Comparison of ENCODE assay signal across 8 cellular contexts in genomic region chr19:58400916-58401824, GRCh38. TPM values are rescaled to one million over a fixed set of nuclear protein-coding genes. Genes with fewer than 3 reads are reported as not detected.
DNase-seq lines count a peak whose midpoint lies in the region; ATAC-seq and TF ChIP-seq lines count a peak whose summit lies in the region.

No MANE protein-coding gene starts in this region.

- peak overlapping the region; percentile 90 for H3K4me2 ChIP-seq in OCI-LY3 (ENCODE audit: low read length)

- peak overlapping the region; percentile 75 for H3K9ac ChIP-seq in OCI-LY3 (ENCODE audit: low read length)

- peaks cover 11% of the 10 kb centered on the region for H3K4me1 ChIP-seq in OCI-LY3 (ENCODE audit: low read length)
- H3K4me1 ChIP-seq in mononuclear cell (ENCODE audit: insufficient read depth, low read length), result peaks cover 17% of the 10 kb centered on the region

- peak overlapping the region; percentile 45 for H3K27ac ChIP-seq in OCI-LY3 (ENCODE audit: low read length)
- H3K27ac ChIP-seq in epithelial cell of prostate, result no peak overlapping the region

- DNase-seq in DMS114 treated with DMSO at 0.1 percent for 48 hours (lab: John Stamatoyannopoulos, UW; ENCODE audit: unreplicated experiment), result peak; percentile 98
- peak; percentile 98 for DNase-seq in HuH-7 (ENCODE audit: low spot score)
- DNase-seq in activated T-cell treated with anti-CD3 and anti-CD28 coated beads for 24 hours (ENCODE audit: low read depth), result peak; percentile 99
- DNase-seq in epithelial cell of prostate (ENCODE audit: low read depth, low spot score), result peak; percentile 97
- peak; percentile 98 for DNase-seq in stimulated activated CD8-positive, alpha-beta memory T cell treated with anti-CD3 and anti-CD28 coated beads, Interleukin-2, amount 100 ng/mL, for 48 hours (ENCODE audit: low read depth in 2 of 2)

- peak; percentile 96 for ATAC-seq in GM21515 (IDR thresholded peaks at IDR 0.05; ENCODE audit: unreplicated experiment)

- H3K9me3 ChIP-seq in OCI-LY3 (ENCODE audit: insufficient read depth, low read length), result no peaks in the 10 kb centered on the region
- no peaks in the 10 kb centered on the region for H3K9me3 ChIP-seq in mononuclear cell (ENCODE audit: low read depth, low read length)

- H2AFZ ChIP-seq in OCI-LY3 (ENCODE audit: low read depth, low read length), result peak overlapping the region; percentile 44; the same call in 1 of the 2 replicates

- peak; percentile 25; the same call in 1 of the 2 replicates for TF ChIP-seq CTCF in OCI-LY3 (IDR thresholded peaks at IDR 0.05; ENCODE audit: low read depth, low read length)

- H3K4me3 ChIP-seq in OCI-LY3 (ENCODE audit: low read length), result peak overlapping the region; percentile 82
- peak overlapping the region; percentile 40 for H3K4me3 ChIP-seq in mononuclear cell (ENCODE audit: low read length)

- H3K79me2 ChIP-seq in OCI-LY3 (ENCODE audit: low read length), result peaks cover 4% of the 10 kb centered on the region

- H4K20me1 ChIP-seq in OCI-LY3 (ENCODE audit: insufficient read depth, low read length), result no peaks in the 10 kb centered on the region

- peaks cover 12% of the 10 kb centered on the region for H3K36me3 ChIP-seq in OCI-LY3 (replicated peaks; ENCODE audit: low read depth, low read length)

- no peaks in the 10 kb centered on the region for H3K27me3 ChIP-seq in OCI-LY3 (ENCODE audit: low read depth, low read length)
- H3K27me3 ChIP-seq in mononuclear cell (ENCODE audit: insufficient read depth, low read length), result peaks cover 5% of the 10 kb centered on the region

RNA-seq across cellular contexts. Expression of gene RNF225, which starts 5.7 kb away (rescaled TPM):
- total RNA-seq in mononuclear cell, result 0.42 TPM

RNA-seq across cellular contexts. Expression of gene ZNF584, which starts 7.3 kb away (rescaled TPM):
- 1.3 TPM for total RNA-seq in mononuclear cell

RNA-seq across cellular contexts. Expression of gene RPS5, which starts 14.1 kb away (rescaled TPM):
- 1,513 TPM for total RNA-seq in mononuclear cell

RNA-seq across cellular contexts. Expression of gene ZNF837, which starts 20.3 kb away (rescaled TPM):
- 0.84 TPM for total RNA-seq in mononuclear cell

RNA-seq across cellular contexts. Expression of gene ZNF497, which starts 38.6 kb away (rescaled TPM):
- total RNA-seq in mononuclear cell, result 0.31 TPM
